Comparison of ENCODE assay signal across 31 cellular contexts in the genomic region with DNA sequence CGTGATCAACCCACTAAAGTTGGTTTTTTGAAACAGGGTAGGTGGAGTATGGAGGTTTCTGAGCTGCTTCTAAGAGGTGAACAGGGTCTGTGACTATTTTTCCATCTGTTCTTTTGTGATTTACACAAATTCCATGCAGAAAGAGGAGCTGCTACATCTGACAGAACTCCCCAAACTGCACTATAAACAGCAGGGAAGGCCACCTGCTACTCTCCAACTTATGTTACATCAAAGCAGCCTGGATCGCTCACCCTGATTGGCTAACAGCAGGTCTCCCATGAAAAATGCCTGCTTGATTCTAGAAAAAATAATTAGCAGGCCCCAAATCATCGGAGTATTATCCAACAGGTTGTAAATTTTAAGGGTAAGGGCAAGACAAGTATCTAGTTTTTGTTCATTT.
"Had no signal": no experiment of that assay in that cellular context is flagged by ENCODE, and none has a peak within 500 bp of the region (broad histone marks: within the 10 kb centered on the region; RNA-seq: fewer than 3 reads in every experiment).

No MANE protein-coding gene starts in this region.

- DNase-seq: activated CD4-positive, alpha-beta memory T cell treated with anti-CD3 and anti-CD28 coated beads for 36 hours; activated CD4-positive, alpha-beta T cell treated with anti-CD3 and anti-CD28 coated beads, Interleukin-2, amount 10 ng/mL, durations not matched to agents 24 days and 14 days; activated CD8-positive, alpha-beta memory T cell treated with anti-CD3 and anti-CD28 coated beads, Interleukin-2, amount 50 U/mL, for 4 hours; activated effector memory CD4-positive, alpha-beta T cell treated with anti-CD3 and anti-CD28 coated beads, Interleukin-2, amount 50 U/mL, for 16 hours; activated naive CD4-positive, alpha-beta T cell treated with anti-CD3 and anti-CD28 coated beads for 36 hours; activated naive CD8-positive, alpha-beta T cell treated with anti-CD3 and anti-CD28 coated beads for 36 hours; activated T-cell treated with anti-CD3 and anti-CD28 coated beads, Interleukin-2, amount 50 U/mL, for 1 hour; adrenal gland; aorta; body of pancreas; cerebellar nuclear complex; dorsolateral prefrontal cortex; effector memory CD4-positive, alpha-beta T cell; erythroblast; gastrocnemius medialis; islet precursor cell; left ventricle myocardium superior; naive B cell; ovary; right lobe of liver; stimulated activated CD4-positive, alpha-beta T cell treated with anti-CD3 and anti-CD28 coated beads, Interleukin-4, amount 100 ng/mL, for 4 hours; stimulated activated CD8-positive, alpha-beta memory T cell treated with anti-CD3 and anti-CD28 coated beads, Interleukin-4, amount 100 ng/mL, for 48 hours; stimulated activated naive CD8-positive, alpha-beta T cell treated with anti-CD3 and anti-CD28 coated beads, Interleukin-15, amount 100 ng/mL, for 72 hours; substantia nigra; uterus; WERI-Rb-1 had no signal

- H3K4me2 ChIP-seq: hepatocyte had no signal

- ATAC-seq: activated CD4-positive, CD25-positive, alpha-beta regulatory T cell treated with anti-CD3 and anti-CD28 coated beads, Interleukin-2, amount 50 U/mL, for 24 hours; body of pancreas; gastrocnemius medialis; left ventricle myocardium superior; right lobe of liver; stimulated activated memory B cell treated with anti-CD40 and anti-IgM and Interleukin-4, amounts not matched to agents 10 μg/mL and 1 μg/mL and 100 μg/mL, for 72 hours; stimulated activated naive CD8-positive, alpha-beta T cell treated with anti-CD3 and anti-CD28 coated beads, Interleukin-15, amount 100 ng/mL, for 72 hours had no signal

- H3K4me1 ChIP-seq: right lobe of liver, uterus had no signal

- H3K79me2 ChIP-seq: hepatocyte had no signal

- H3K27ac ChIP-seq: adrenal gland, body of pancreas, coronary artery, dorsolateral prefrontal cortex, gastrocnemius medialis, hepatocyte, right lobe of liver, skin epidermis, uterus, WERI-Rb-1 had no signal

- H3K9me3 ChIP-seq: body of pancreas, gastrocnemius medialis, ovary, right lobe of liver, uterus had no signal

- H3K27me3 ChIP-seq: adrenal gland, body of pancreas, gastrocnemius medialis, hepatocyte, ovary, right lobe of liver, uterus had no signal

- H3K4me3 ChIP-seq: adrenal gland, body of pancreas, coronary artery, dorsolateral prefrontal cortex, gastrocnemius medialis, hepatocyte, ovary, right lobe of liver, skin epidermis, uterus had no signal

- H2AFZ ChIP-seq: hepatocyte had no signal

- H3K36me3 ChIP-seq: adrenal gland, gastrocnemius medialis, ovary, right lobe of liver, uterus, WERI-Rb-1 had no signal
